Comparison of ENCODE assay signal across 8 cellular contexts in the genomic region with DNA sequence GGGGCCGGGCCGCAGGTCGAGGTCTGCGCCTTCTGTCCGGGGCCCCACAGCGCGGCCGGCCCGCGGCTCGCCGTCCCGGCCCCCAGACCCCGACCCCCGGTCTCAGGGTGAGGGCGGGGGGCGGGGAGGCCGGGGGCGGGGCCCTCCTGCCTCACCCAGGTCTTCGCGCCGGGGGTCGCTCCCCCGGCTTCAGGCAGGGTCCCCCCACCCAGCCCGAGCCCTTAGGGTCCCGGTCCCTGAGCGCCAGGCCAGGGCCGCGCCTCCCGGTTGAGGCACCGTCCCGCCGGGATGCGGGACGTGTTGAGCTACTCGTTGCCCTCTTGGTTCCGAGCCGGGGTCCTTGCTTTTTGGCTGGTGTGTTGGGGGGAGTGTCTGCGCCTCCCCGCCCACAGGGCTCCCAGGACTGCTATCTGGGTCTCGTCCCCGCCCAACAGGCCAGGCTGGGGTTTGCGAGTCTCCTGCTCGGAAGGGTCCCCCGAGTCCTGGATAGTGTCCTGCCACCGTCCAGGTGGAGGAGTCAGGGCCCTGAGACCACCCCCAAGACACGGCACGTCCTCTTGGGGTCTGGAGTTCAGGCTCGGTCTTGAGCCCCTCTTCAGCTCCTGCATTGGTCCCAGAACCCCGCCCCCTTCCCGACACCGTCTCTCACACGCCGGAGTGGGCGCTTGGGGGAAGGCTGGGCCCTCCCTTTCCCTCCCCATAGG. TPM values are rescaled to one million over a fixed set of nuclear protein-coding genes. Genes with fewer than 3 reads are reported as not detected.
DNase-seq lines count a peak whose midpoint lies in the region; ATAC-seq, FAIRE-seq and TF ChIP-seq lines count a peak whose summit lies in the region.

No MANE protein-coding gene starts in this region.

- H3K27me3 ChIP-seq in bronchial epithelial cell (ENCODE audit: control insufficient read depth, insufficient read depth, low read length), result no peaks in the 10 kb centered on the region
- no peaks in the 10 kb centered on the region for H3K27me3 ChIP-seq in liver (ENCODE audit: control insufficient read depth in 4 of 4, insufficient read depth in 4 of 4, low read length in 3 of 4)
- no peaks in the 10 kb centered on the region for H3K27me3 ChIP-seq in subcutaneous abdominal adipose tissue (ENCODE audit: control insufficient read depth in 5 of 5, insufficient read depth in 4 of 5, low read length in 5 of 5)

- peak; percentile 15 for ATAC-seq in GM21576 (IDR thresholded peaks at IDR 0.05; ENCODE audit: unreplicated experiment)

- H3K4me1 Mint-ChIP-seq in Calu3 (ENCODE audit: low read depth, unreplicated experiment), result no peaks in the 10 kb centered on the region

- peaks cover 41% of the 10 kb centered on the region for H3K36me3 Mint-ChIP-seq in Calu3 (ENCODE audit: insufficient read depth, unreplicated experiment)

- H3K27me3 Mint-ChIP-seq in Calu3 (ENCODE audit: unreplicated experiment), result no peaks in the 10 kb centered on the region

- H3K4me3 Mint-ChIP-seq in Calu3 (ENCODE audit: low read depth, unreplicated experiment), result peak overlapping the region; percentile 69

- H3K9ac ChIP-seq in liver (ENCODE audit: low read depth in 1 of 2, low read length in 2 of 2) (peak overlapping the region; percentile 73 to 75), subcutaneous abdominal adipose tissue (ENCODE audit: low read length in 5 of 5) (peak overlapping the region; percentile 68 to 86 (median 77))

- no peaks in the 10 kb centered on the region for H3K9me3 ChIP-seq in liver (ENCODE audit: control insufficient read depth in 4 of 4, low read length in 3 of 4)
- no peaks in the 10 kb centered on the region for H3K9me3 ChIP-seq in subcutaneous abdominal adipose tissue (ENCODE audit: control insufficient read depth in 5 of 5, low read length in 5 of 5)

- peak overlapping the region; percentile 66 for H3K27ac Mint-ChIP-seq in Calu3 (ENCODE audit: unreplicated experiment)

- no peak for TF ChIP-seq RAD21 in liver (IDR thresholded peaks at IDR 0.05)

- FAIRE-seq in bronchial epithelial cell (lab: Jason Lieb, UNC), result no peak

- peaks cover 6% of the 10 kb centered on the region for H3K36me3 ChIP-seq in bronchial epithelial cell (ENCODE audit: control insufficient read depth, insufficient read depth, low read length)
- peaks cover 0 to 2% (median 0%) of the 10 kb centered on the region in 4 donors for H3K36me3 ChIP-seq in liver (ENCODE audit: control insufficient read depth in 4 of 4, insufficient read depth in 3 of 4, low read depth in 1 of 4, low read length in 3 of 4)
- H3K36me3 ChIP-seq in subcutaneous abdominal adipose tissue (ENCODE audit: control insufficient read depth in 5 of 5, insufficient read depth in 5 of 5, low read length in 5 of 5), result peaks cover 0 to 15% (median 11%) of the 10 kb centered on the region in 5 donors

- intact Hi-C loops in Calu3 (cut with micrococcal nuclease; ENCODE audit: unreplicated experiment), result no loop called here

- BruUV-seq in Calu3 (replicated peaks; lab: Mats Ljungman, UMichigan), result no TSS peak

- no peaks in the 10 kb centered on the region for H3K9me3 Mint-ChIP-seq in Calu3 (ENCODE audit: low read depth, unreplicated experiment)

- CTCF ChIA-PET in Calu3 (lab: Charles Lee), result interaction anchor here (0.9 kb wide), 2 partner anchors 20 to 204 kb away, joined by 3 to 4 read pairs; no protein-coding TSS in a partner anchor

- peaks cover 24 to 55% (median 43%) of the 10 kb centered on the region in 4 donors for H3K4me1 ChIP-seq in liver (ENCODE audit: control insufficient read depth in 4 of 4, insufficient read depth in 4 of 4, low read length in 3 of 4)
- H3K4me1 ChIP-seq in subcutaneous abdominal adipose tissue (ENCODE audit: control insufficient read depth in 5 of 5, insufficient read depth in 5 of 5, low read length in 5 of 5), result peaks cover 6 to 48% (median 43%) of the 10 kb centered on the region in 5 donors

- H3K4me3 ChIP-seq in bronchial epithelial cell (ENCODE audit: low read depth, low read length), result peak overlapping the region; percentile 90
- peak overlapping the region; percentile 73 to 99 (median 92) for H3K4me3 ChIP-seq in liver (ENCODE audit: low read depth in 1 of 3, low read length in 3 of 3)
- peak overlapping the region; percentile 67 to 89 (median 81) for H3K4me3 ChIP-seq in subcutaneous abdominal adipose tissue (ENCODE audit: low read depth in 1 of 5, low read length in 5 of 5)

- DNase-seq in Calu3 (no peak), OCI-M1 (lab: John Stamatoyannopoulos, UW) (peak; percentile 15), bronchial epithelial cell (ENCODE audit: low read depth) (no peak), kidney tubule cell (ENCODE audit: low spot score) (no peak), NOMO-1 treated with dmso at 0.1 percent for 144 hours (lab: John Stamatoyannopoulos, UW; ENCODE audit: unreplicated experiment) (no peak)

- TF ChIP-seq CTCF in Calu3 (IDR thresholded peaks at IDR 0.05; ENCODE audit: unreplicated experiment), result no peak
- no peak for TF ChIP-seq CTCF in bronchial epithelial cell (IDR thresholded peaks at IDR 0.05; ENCODE audit: insufficient read depth, low read length, severe bottlenecking)
- no peak for TF ChIP-seq CTCF in liver (IDR thresholded peaks at IDR 0.05; ENCODE audit: low read depth, low read length, missing input control)

- H3K27ac ChIP-seq in liver (ENCODE audit: low read depth in 1 of 2, low read length in 2 of 2), result peak overlapping the region; percentile 23 to 71
- H3K27ac ChIP-seq in subcutaneous abdominal adipose tissue (ENCODE audit: low read depth, low read length), result peak overlapping the region; percentile 37

- WGBS in liver, result 2% methylated on average over 55 of the region's 55 CpGs

TF ChIP-seq in liver, 16 proteins besides CTCF, POLR2A, EP300 and RAD21 (continues in another document):
- TF ChIP-seq REST (IDR thresholded peaks at IDR 0.05) (no peak), YY1 (IDR thresholded peaks at IDR 0.05) (no peak), TAF1 (conservative IDR thresholded peaks at IDR 0.05) (no peak), SP1 (IDR thresholded peaks at IDR 0.05) (no peak), JUND (IDR thresholded peaks at IDR 0.05) (no peak), FOXA1 (IDR thresholded peaks at IDR 0.05) (no peak), GABPA (IDR thresholded peaks at IDR 0.05 in 1 of 2, conservative IDR thresholded peaks at IDR 0.05 in 1 of 2) (no peak), ZBTB33 (IDR thresholded peaks at IDR 0.05) (no peak), EGR1 (IDR thresholded peaks at IDR 0.05; ENCODE audit: low read depth in 2 of 2) (no peak), NR2F2 (IDR thresholded peaks at IDR 0.05) (no peak)
- TF ChIP-seq, protein P1, sequence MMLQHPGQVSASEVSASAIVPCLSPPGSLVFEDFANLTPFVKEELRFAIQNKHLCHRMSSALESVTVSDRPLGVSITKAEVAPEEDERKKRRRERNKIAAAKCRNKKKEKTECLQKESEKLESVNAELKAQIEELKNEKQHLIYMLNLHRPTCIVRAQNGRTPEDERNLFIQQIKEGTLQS (IDR thresholded peaks at IDR 0.05), result no peak

RNA-seq across cellular contexts. Expression of gene PIAS4, which starts 0.5 kb away (rescaled TPM):
- 29.3 and 35.7 TPM in 2 replicates for total RNA-seq in Calu3 (2022)
- 10.0 and 24.2 TPM in 2 replicates for total RNA-seq in bronchial epithelial cell
- 10 to 100 TPM; 10.8 to 14.1 TPM for total RNA-seq in liver
- 10 to 100 TPM in 1 of 2 donors, 1 to 10 TPM in 1; 5.6 to 10.4 TPM for polyA plus RNA-seq in liver

RNA-seq across cellular contexts. Expression of gene EEF2, which starts 22.7 kb away (rescaled TPM):
- 1,011 and 1,166 TPM in 2 replicates for total RNA-seq in Calu3 (2022)
- total RNA-seq in bronchial epithelial cell, result 3,055 and 4,680 TPM in 2 replicates
- 1,000 to 10,000 TPM in 1 of 2 donors, 100 to 1,000 TPM in 1; 945 to 1,090 TPM for total RNA-seq in liver
- polyA plus RNA-seq in liver, result 100 to 1,000 TPM; 244 to 691 TPM

RNA-seq across cellular contexts. Expression of gene DAPK3, which starts 37.1 kb away (rescaled TPM):
- total RNA-seq in Calu3 (2022) (46.3 and 50.9 TPM in 2 replicates), bronchial epithelial cell (105 and 128 TPM in 2 replicates), liver (10 to 100 TPM; 20.9 to 29.5 TPM)
- 10 to 100 TPM in 1 of 2 donors, 1 to 10 TPM in 1; 3.0 to 26.7 TPM for polyA plus RNA-seq in liver

RNA-seq across cellular contexts. Expression of gene ZBTB7A, which starts 58.7 kb away (rescaled TPM):
- 38.0 and 44.7 TPM in 2 replicates for total RNA-seq in Calu3 (2022)
- 15.3 and 29.2 TPM in 2 replicates for total RNA-seq in bronchial epithelial cell
- 10 to 100 TPM; 23.6 to 28.9 TPM for total RNA-seq in liver
- polyA plus RNA-seq in liver, result 10 to 100 TPM in 1 of 2 donors, 1 to 10 TPM in 1; 2.9 to 11.7 TPM
